In genomic region chr11:65546217-65546958, GRCh38 we compare ENCODE assay signal across 2 cellular contexts.
TF ChIP-seq lines count a peak whose summit lies in the region.

No MANE protein-coding gene starts in this region.

TF ChIP-seq in HEK293, 187 proteins besides CTCF, POLR2A, EP300 and RAD21 (continued from another document and continues in another):
- TF ChIP-seq, protein P1, sequence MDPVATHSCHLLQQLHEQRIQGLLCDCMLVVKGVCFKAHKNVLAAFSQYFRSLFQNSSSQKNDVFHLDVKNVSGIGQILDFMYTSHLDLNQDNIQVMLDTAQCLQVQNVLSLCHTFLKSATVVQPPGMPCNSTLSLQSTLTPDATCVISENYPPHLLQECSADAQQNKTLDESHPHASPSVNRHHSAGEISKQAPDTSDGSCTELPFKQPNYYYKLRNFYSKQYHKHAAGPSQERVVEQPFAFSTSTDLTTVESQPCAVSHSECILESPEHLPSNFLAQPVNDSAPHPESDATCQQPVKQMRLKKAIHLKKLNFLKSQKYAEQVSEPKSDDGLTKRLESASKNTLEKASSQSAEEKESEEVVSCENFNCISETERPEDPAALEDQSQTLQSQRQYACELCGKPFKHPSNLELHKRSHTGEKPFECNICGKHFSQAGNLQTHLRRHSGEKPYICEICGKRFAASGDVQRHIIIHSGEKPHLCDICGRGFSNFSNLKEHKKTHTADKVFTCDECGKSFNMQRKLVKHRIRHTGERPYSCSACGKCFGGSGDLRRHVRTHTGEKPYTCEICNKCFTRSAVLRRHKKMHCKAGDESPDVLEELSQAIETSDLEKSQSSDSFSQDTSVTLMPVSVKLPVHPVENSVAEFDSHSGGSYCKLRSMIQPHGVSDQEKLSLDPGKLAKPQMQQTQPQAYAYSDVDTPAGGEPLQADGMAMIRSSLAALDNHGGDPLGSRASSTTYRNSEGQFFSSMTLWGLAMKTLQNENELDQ (tag by site-specific recombination; IDR thresholded peaks at IDR 0.05; ENCODE audit: low read depth), result no peak
- TF ChIP-seq SP3 (tag by site-specific recombination; IDR thresholded peaks at IDR 0.05) (peak; percentile 54), MEIS1 (CRISPR knock-in tag; IDR thresholded peaks at IDR 0.05; ENCODE audit: borderline replicate concordance) (no peak), MYNN (tag by site-specific recombination; IDR thresholded peaks at IDR 0.05; ENCODE audit: borderline replicate concordance) (no peak), ZNF121 (tag by site-specific recombination; IDR thresholded peaks at IDR 0.05) (no peak), KLF9 (tag by site-specific recombination; IDR thresholded peaks at IDR 0.05; ENCODE audit: low read depth) (peak; percentile 62), ZNF768 (tag by site-specific recombination; IDR thresholded peaks at IDR 0.05) (no peak), ZNF701 (tag by site-specific recombination; IDR thresholded peaks at IDR 0.05) (no peak), SP2 (tag by site-specific recombination; IDR thresholded peaks at IDR 0.05) (peak; percentile 61), ZNF423 (tag by site-specific recombination; IDR thresholded peaks at IDR 0.05) (no peak), ZNF843 (tag by site-specific recombination; IDR thresholded peaks at IDR 0.05) (no peak), ZBTB11 (tag by site-specific recombination; conservative IDR thresholded peaks at IDR 0.05; ENCODE audit: low read depth) (peak; percentile 32), ZNF558 (tag by site-specific recombination; IDR thresholded peaks at IDR 0.05) (no peak), ZFHX2 (tag by site-specific recombination; conservative IDR thresholded peaks at IDR 0.05) (peak; percentile 75), EGR2 (tag by site-specific recombination; IDR thresholded peaks at IDR 0.05; ENCODE audit: low read depth) (peak; percentile 28; the same call in 1 of the 2 replicates), KLF1 (tag by site-specific recombination; IDR thresholded peaks at IDR 0.05) (peak; percentile 40; the same call in 1 of the 2 replicates), ZNF645 (tag by site-specific recombination; IDR thresholded peaks at IDR 0.05) (no peak), ZBTB20 (tag by site-specific recombination; IDR thresholded peaks at IDR 0.05) (peak; percentile 66; the same call in 1 of the 2 replicates), GLIS2 (tag by site-specific recombination; IDR thresholded peaks at IDR 0.05) (peak; percentile 59; the same call in 1 of the 2 replicates), ZNF23 (tag by site-specific recombination; IDR thresholded peaks at IDR 0.05; ENCODE audit: borderline replicate concordance) (no peak)
- TF ChIP-seq, protein P2, sequence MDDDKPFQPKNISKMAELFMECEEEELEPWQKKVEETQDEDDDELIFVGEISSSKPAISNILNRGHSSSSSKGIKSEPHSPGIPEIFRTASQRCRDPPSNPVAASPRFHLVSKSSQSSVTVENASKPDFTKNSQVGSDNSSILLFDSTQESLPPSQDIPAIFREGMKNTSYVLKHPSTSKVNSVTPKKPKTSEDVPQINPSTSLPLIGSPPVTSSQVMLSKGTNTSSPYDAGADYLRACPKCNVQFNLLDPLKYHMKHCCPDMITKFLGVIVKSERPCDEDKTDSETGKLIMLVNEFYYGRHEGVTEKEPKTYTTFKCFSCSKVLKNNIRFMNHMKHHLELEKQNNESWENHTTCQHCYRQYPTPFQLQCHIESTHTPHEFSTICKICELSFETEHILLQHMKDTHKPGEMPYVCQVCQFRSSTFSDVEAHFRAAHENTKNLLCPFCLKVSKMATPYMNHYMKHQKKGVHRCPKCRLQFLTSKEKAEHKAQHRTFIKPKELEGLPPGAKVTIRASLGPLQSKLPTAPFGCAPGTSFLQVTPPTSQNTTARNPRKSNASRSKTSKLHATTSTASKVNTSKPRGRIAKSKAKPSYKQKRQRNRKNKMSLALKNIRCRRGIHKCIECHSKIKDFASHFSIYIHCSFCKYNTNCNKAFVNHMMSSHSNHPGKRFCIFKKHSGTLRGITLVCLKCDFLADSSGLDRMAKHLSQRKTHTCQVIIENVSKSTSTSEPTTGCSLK (tag by site-specific recombination; IDR thresholded peaks at IDR 0.05), result no peak

TF ChIP-seq in GM12878, 131 proteins besides CTCF, POLR2A, EP300 and RAD21 (continued from another document):
- TF ChIP-seq, protein P3, sequence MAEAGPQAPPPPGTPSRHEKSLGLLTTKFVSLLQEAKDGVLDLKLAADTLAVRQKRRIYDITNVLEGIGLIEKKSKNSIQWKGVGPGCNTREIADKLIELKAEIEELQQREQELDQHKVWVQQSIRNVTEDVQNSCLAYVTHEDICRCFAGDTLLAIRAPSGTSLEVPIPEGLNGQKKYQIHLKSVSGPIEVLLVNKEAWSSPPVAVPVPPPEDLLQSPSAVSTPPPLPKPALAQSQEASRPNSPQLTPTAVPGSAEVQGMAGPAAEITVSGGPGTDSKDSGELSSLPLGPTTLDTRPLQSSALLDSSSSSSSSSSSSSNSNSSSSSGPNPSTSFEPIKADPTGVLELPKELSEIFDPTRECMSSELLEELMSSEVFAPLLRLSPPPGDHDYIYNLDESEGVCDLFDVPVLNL (IDR thresholded peaks at IDR 0.05; ENCODE audit: low read depth, low read length), result no peak
- TF ChIP-seq IKZF1 (conservative IDR thresholded peaks at IDR 0.05) (peak; percentile 81; the same call in 1 of the 2 replicates), BACH1 (IDR thresholded peaks at IDR 0.05; ENCODE audit: borderline replicate concordance) (peak; percentile 52), RELA (IDR thresholded peaks at IDR 0.05; ENCODE audit: borderline replicate concordance, partially characterized antibody) (no peak), TCF12 (IDR thresholded peaks at IDR 0.05; ENCODE audit: low read depth, low read length) (0 out of 2 replicates have a peak, but pooled peaks have one; percentile 47), FOXK2 (IDR thresholded peaks at IDR 0.05) (no peak), BRCA1 (IDR thresholded peaks at IDR 0.05; ENCODE audit: low read depth, low read length) (no peak), STAT1 (conservative IDR thresholded peaks at IDR 0.05) (no peak), ELK1 (IDR thresholded peaks at IDR 0.05; ENCODE audit: low read depth, low read length) (peak; percentile 46; the same call in 1 of the 2 replicates), MAX (IDR thresholded peaks at IDR 0.05; ENCODE audit: low read depth, low read length) (peak; percentile 27; the same call in 1 of the 2 replicates), ZNF274 (IDR thresholded peaks at IDR 0.05; ENCODE audit: insufficient read depth, insufficient read length) (no peak), POLR2AphosphoS2 (IDR thresholded peaks at IDR 0.05; ENCODE audit: low read depth, low read length) (peak; percentile 42; the same call in 1 of the 2 replicates), PBX3 (IDR thresholded peaks at IDR 0.05; ENCODE audit: insufficient replicate concordance, low read depth, low read length) (peak; percentile 74), RB1 (IDR thresholded peaks at IDR 0.05; ENCODE audit: borderline replicate concordance) (peak; percentile 46; the same call in 1 of the 2 replicates), RFX5 (IDR thresholded peaks at IDR 0.05; ENCODE audit: low read depth, low read length) (no peak), CEBPB (IDR thresholded peaks at IDR 0.05; ENCODE audit: borderline replicate concordance in 1 of 2, low read depth in 2 of 2, low read length in 2 of 2) (no peak), PAX5 (IDR thresholded peaks at IDR 0.05; ENCODE audit: borderline replicate concordance, low read depth, low read length) (peak; percentile 21; the same call in 1 of the 2 replicates), DPF2 (IDR thresholded peaks at IDR 0.05) (peak; percentile 74), YBX1 (IDR thresholded peaks at IDR 0.05) (no peak), BCL11A (IDR thresholded peaks at IDR 0.05; ENCODE audit: low read depth, low read length) (no peak)
- TF ChIP-seq, protein P4, sequence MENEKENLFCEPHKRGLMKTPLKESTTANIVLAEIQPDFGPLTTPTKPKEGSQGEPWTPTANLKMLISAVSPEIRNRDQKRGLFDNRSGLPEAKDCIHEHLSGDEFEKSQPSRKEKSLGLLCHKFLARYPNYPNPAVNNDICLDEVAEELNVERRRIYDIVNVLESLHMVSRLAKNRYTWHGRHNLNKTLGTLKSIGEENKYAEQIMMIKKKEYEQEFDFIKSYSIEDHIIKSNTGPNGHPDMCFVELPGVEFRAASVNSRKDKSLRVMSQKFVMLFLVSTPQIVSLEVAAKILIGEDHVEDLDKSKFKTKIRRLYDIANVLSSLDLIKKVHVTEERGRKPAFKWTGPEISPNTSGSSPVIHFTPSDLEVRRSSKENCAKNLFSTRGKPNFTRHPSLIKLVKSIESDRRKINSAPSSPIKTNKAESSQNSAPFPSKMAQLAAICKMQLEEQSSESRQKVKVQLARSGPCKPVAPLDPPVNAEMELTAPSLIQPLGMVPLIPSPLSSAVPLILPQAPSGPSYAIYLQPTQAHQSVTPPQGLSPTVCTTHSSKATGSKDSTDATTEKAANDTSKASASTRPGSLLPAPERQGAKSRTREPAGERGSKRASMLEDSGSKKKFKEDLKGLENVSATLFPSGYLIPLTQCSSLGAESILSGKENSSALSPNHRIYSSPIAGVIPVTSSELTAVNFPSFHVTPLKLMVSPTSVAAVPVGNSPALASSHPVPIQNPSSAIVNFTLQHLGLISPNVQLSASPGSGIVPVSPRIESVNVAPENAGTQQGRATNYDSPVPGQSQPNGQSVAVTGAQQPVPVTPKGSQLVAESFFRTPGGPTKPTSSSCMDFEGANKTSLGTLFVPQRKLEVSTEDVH (IDR thresholded peaks at IDR 0.05; ENCODE audit: low read depth, partially characterized antibody), result no peak
